ENCODE assay signal across 1 cellular context in the genomic region with DNA sequence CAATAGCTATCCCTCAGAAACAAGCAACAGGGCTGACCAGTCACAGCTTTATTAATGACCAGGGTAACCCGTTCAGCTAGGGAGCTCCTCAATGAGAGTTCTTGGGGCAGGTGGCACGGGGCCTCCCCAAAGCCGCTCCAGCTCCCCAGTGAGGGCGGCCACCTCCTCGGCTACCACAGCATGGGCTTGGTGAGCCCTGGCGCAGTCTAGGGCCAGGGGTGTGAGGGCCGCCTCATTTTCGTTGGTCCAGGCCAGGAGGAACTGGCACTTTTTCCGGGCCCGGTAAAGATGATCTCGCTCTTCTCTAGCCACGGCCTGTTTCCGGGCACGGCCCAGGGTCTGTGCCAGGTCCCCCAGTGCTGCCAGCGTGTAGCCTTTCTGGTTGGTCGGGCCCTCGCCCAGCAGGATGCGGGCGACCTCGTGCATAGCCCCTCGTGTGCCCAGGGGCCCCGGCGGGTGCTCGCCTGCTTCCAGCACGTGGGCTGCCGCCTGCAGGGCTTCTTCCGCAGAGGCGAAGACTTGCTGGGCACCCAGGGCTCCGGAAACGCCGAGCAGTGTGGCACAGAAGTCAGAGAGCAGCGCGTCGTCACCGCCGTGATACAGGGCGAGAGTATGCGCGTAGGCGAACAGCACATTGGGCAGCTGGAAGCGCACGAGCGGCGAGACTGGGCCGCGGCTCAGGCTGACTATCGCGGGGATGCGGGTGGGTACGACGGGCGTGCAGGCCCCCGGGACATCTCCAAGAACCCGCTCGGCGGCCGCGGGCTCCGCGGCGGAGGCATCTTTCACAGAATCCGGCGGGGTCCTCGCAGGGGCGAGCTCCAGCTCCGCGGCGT.
TF ChIP-seq lines count a peak whose summit lies in the region.

No MANE protein-coding gene starts in this region.

TF ChIP-seq in H1, 55 proteins besides CTCF, POLR2A, EP300 and RAD21:
- no peak for TF ChIP-seq SRF (IDR thresholded peaks at IDR 0.05; ENCODE audit: low read depth, low read length)
- no peak for TF ChIP-seq TBP (IDR thresholded peaks at IDR 0.05; ENCODE audit: low read depth, low read length)
- no peak; the same call in 1 of the 2 replicates for TF ChIP-seq CREB1 (IDR thresholded peaks at IDR 0.05)
- TF ChIP-seq, protein P1, sequence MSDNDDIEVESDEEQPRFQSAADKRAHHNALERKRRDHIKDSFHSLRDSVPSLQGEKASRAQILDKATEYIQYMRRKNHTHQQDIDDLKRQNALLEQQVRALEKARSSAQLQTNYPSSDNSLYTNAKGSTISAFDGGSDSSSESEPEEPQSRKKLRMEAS (IDR thresholded peaks at IDR 0.05), result peak; percentile 98
- no peak for TF ChIP-seq TAF7 (optimal IDR thresholded peaks at IDR 0.05; ENCODE audit: borderline replicate concordance, low read depth, low read length)
- no peak for TF ChIP-seq HDAC6 (IDR thresholded peaks at IDR 0.05; ENCODE audit: low read depth, low read length)
- TF ChIP-seq, protein P2, sequence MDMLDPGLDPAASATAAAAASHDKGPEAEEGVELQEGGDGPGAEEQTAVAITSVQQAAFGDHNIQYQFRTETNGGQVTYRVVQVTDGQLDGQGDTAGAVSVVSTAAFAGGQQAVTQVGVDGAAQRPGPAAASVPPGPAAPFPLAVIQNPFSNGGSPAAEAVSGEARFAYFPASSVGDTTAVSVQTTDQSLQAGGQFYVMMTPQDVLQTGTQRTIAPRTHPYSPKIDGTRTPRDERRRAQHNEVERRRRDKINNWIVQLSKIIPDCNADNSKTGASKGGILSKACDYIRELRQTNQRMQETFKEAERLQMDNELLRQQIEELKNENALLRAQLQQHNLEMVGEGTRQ (IDR thresholded peaks at IDR 0.05; ENCODE audit: low read length), result 0 out of 2 replicates have a peak, but pooled peaks have one; percentile 3
- no peak for TF ChIP-seq SUZ12 (IDR thresholded peaks at IDR 0.05; ENCODE audit: low read length)
- no peak for TF ChIP-seq SIN3A (conservative IDR thresholded peaks at IDR 0.05 in 1 of 2, IDR thresholded peaks at IDR 0.05 in 1 of 2; ENCODE audit: low read depth in 1 of 2, low read length in 2 of 2)
- no peak for TF ChIP-seq SIRT6 (IDR thresholded peaks at IDR 0.05; ENCODE audit: low read length)
- TF ChIP-seq, protein P3, sequence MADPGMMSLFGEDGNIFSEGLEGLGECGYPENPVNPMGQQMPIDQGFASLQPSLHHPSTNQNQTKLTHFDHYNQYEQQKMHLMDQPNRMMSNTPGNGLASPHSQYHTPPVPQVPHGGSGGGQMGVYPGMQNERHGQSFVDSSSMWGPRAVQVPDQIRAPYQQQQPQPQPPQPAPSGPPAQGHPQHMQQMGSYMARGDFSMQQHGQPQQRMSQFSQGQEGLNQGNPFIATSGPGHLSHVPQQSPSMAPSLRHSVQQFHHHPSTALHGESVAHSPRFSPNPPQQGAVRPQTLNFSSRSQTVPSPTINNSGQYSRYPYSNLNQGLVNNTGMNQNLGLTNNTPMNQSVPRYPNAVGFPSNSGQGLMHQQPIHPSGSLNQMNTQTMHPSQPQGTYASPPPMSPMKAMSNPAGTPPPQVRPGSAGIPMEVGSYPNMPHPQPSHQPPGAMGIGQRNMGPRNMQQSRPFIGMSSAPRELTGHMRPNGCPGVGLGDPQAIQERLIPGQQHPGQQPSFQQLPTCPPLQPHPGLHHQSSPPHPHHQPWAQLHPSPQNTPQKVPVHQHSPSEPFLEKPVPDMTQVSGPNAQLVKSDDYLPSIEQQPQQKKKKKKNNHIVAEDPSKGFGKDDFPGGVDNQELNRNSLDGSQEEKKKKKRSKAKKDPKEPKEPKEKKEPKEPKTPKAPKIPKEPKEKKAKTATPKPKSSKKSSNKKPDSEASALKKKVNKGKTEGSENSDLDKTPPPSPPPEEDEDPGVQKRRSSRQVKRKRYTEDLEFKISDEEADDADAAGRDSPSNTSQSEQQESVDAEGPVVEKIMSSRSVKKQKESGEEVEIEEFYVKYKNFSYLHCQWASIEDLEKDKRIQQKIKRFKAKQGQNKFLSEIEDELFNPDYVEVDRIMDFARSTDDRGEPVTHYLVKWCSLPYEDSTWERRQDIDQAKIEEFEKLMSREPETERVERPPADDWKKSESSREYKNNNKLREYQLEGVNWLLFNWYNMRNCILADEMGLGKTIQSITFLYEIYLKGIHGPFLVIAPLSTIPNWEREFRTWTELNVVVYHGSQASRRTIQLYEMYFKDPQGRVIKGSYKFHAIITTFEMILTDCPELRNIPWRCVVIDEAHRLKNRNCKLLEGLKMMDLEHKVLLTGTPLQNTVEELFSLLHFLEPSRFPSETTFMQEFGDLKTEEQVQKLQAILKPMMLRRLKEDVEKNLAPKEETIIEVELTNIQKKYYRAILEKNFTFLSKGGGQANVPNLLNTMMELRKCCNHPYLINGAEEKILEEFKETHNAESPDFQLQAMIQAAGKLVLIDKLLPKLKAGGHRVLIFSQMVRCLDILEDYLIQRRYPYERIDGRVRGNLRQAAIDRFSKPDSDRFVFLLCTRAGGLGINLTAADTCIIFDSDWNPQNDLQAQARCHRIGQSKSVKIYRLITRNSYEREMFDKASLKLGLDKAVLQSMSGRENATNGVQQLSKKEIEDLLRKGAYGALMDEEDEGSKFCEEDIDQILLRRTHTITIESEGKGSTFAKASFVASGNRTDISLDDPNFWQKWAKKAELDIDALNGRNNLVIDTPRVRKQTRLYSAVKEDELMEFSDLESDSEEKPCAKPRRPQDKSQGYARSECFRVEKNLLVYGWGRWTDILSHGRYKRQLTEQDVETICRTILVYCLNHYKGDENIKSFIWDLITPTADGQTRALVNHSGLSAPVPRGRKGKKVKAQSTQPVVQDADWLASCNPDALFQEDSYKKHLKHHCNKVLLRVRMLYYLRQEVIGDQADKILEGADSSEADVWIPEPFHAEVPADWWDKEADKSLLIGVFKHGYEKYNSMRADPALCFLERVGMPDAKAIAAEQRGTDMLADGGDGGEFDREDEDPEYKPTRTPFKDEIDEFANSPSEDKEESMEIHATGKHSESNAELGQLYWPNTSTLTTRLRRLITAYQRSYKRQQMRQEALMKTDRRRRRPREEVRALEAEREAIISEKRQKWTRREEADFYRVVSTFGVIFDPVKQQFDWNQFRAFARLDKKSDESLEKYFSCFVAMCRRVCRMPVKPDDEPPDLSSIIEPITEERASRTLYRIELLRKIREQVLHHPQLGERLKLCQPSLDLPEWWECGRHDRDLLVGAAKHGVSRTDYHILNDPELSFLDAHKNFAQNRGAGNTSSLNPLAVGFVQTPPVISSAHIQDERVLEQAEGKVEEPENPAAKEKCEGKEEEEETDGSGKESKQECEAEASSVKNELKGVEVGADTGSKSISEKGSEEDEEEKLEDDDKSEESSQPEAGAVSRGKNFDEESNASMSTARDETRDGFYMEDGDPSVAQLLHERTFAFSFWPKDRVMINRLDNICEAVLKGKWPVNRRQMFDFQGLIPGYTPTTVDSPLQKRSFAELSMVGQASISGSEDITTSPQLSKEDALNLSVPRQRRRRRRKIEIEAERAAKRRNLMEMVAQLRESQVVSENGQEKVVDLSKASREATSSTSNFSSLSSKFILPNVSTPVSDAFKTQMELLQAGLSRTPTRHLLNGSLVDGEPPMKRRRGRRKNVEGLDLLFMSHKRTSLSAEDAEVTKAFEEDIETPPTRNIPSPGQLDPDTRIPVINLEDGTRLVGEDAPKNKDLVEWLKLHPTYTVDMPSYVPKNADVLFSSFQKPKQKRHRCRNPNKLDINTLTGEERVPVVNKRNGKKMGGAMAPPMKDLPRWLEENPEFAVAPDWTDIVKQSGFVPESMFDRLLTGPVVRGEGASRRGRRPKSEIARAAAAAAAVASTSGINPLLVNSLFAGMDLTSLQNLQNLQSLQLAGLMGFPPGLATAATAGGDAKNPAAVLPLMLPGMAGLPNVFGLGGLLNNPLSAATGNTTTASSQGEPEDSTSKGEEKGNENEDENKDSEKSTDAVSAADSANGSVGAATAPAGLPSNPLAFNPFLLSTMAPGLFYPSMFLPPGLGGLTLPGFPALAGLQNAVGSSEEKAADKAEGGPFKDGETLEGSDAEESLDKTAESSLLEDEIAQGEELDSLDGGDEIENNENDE (IDR thresholded peaks at IDR 0.05; ENCODE audit: insufficient replicate concordance, low read length), result no peak
- TF ChIP-seq YY1 (IDR thresholded peaks at IDR 0.05; ENCODE audit: low read depth, low read length), result no peak
- TF ChIP-seq EGR1 (IDR thresholded peaks at IDR 0.05; ENCODE audit: borderline replicate concordance, low read depth, low read length), result no peak
- TF ChIP-seq RFX5 (IDR thresholded peaks at IDR 0.05; ENCODE audit: borderline replicate concordance, low read depth, low read length), result no peak
- TF ChIP-seq JUN (IDR thresholded peaks at IDR 0.05; ENCODE audit: low read depth, low read length), result no peak
- TF ChIP-seq NRF1 (IDR thresholded peaks at IDR 0.05; ENCODE audit: low read depth, low read length), result no peak
- TF ChIP-seq ASH2L (IDR thresholded peaks at IDR 0.05; ENCODE audit: low read length), result peak; percentile 40
- TF ChIP-seq TEAD4 (IDR thresholded peaks at IDR 0.05; ENCODE audit: low read depth, low read length), result no peak
- no peak for TF ChIP-seq SP2 (IDR thresholded peaks at IDR 0.05; ENCODE audit: low read length)
- no peak for TF ChIP-seq CTBP2 (IDR thresholded peaks at IDR 0.05; ENCODE audit: borderline replicate concordance, insufficient read depth, insufficient read length, low read length)
- no peak for TF ChIP-seq CBX8 (IDR thresholded peaks at IDR 0.05; ENCODE audit: borderline replicate concordance, low read depth, low read length)
- TF ChIP-seq SP1 (IDR thresholded peaks at IDR 0.05; ENCODE audit: low read depth, low read length), result no peak
- TF ChIP-seq ZNF274 (IDR thresholded peaks at IDR 0.05; ENCODE audit: borderline replicate concordance, extremely low read depth, low read length), result no peak
- TF ChIP-seq SIX5 (IDR thresholded peaks at IDR 0.05; ENCODE audit: low read depth, low read length), result no peak
- peak; percentile 56 for TF ChIP-seq RNF2 (IDR thresholded peaks at IDR 0.05; ENCODE audit: borderline replicate concordance, low read depth, low read length, missing control alignments, poor library complexity, severe bottlenecking)
- peak; percentile 74 for TF ChIP-seq POLR2AphosphoS5 (IDR thresholded peaks at IDR 0.05; ENCODE audit: low read depth, low read length)
- TF ChIP-seq SP4 (IDR thresholded peaks at IDR 0.05; ENCODE audit: low read length), result no peak; the same call in 1 of the 2 replicates
- TF ChIP-seq, protein P4, sequence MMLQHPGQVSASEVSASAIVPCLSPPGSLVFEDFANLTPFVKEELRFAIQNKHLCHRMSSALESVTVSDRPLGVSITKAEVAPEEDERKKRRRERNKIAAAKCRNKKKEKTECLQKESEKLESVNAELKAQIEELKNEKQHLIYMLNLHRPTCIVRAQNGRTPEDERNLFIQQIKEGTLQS (IDR thresholded peaks at IDR 0.05; ENCODE audit: insufficient read depth, low read depth, low read length), result no peak
- TF ChIP-seq, protein P5, sequence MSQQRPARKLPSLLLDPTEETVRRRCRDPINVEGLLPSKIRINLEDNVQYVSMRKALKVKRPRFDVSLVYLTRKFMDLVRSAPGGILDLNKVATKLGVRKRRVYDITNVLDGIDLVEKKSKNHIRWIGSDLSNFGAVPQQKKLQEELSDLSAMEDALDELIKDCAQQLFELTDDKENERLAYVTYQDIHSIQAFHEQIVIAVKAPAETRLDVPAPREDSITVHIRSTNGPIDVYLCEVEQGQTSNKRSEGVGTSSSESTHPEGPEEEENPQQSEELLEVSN (IDR thresholded peaks at IDR 0.05), result peak; percentile 96
- TF ChIP-seq HDAC2 (IDR thresholded peaks at IDR 0.05; ENCODE audit: borderline replicate concordance in 1 of 2, low read depth in 2 of 2, low read length in 2 of 2), result no peak
- no peak for TF ChIP-seq KDM4A (IDR thresholded peaks at IDR 0.05; ENCODE audit: low read depth, low read length, severe bottlenecking)
- no peak for TF ChIP-seq BACH1 (IDR thresholded peaks at IDR 0.05; ENCODE audit: low read length)
